9 cellular contexts compared by ENCODE assay signal in genomic region chr3:53238051-53238850, GRCh38. TPM values are rescaled to one million over a fixed set of nuclear protein-coding genes. Genes with fewer than 3 reads are reported as not detected.
DNase-seq lines count a peak whose midpoint lies in the region; ATAC-seq and TF ChIP-seq lines count a peak whose summit lies in the region.
"Had no signal": no experiment of that assay in that cellular context is flagged by ENCODE, and none has a peak within 500 bp of the region (broad histone marks: within the 10 kb centered on the region; RNA-seq: fewer than 3 reads in every experiment).

No MANE protein-coding gene starts in this region.

- no peak for TF ChIP-seq CTCF in VCaP (conservative IDR thresholded peaks at IDR 0.05)

- H3K27ac ChIP-seq in VCaP (peak overlapping the region; percentile 91), substantia nigra (ENCODE audit: low read depth, low read length, poor library complexity, severe bottlenecking) (peak overlapping the region; percentile 20)

- DNase-seq in activated T-cell treated with anti-CD3 and anti-CD28 coated beads, Interleukin-2, amount 50 U/mL, for 72 hours = no peak
- DNase-seq in activated T-cell treated with anti-CD3 and anti-CD28 coated beads, Interleukin-2, amount 50 U/mL, for 1 hour = no peak
- peak; percentile 95 for DNase-seq in hepatic stellate cell (ENCODE audit: low spot score)
- DNase-seq in substantia nigra (lab: John Stamatoyannopoulos, UW) = peak in 2 of 49 donors; percentile 30 to 50
- DNase-seq in T-helper 9 cell = no peak
- DNase-seq: CD4-positive, alpha-beta memory T cell had no signal

- H3K36me3 Mint-ChIP-seq in activated T-cell treated with anti-CD3 and anti-CD28 coated beads, Interleukin-2, amount 50 U/mL, for 72 hours (ENCODE audit: insufficient read depth in 2 of 2) = peaks cover 6 to 7% of the 10 kb centered on the region in 2 donors

- H3K4me1 Mint-ChIP-seq in activated T-cell treated with anti-CD3 and anti-CD28 coated beads, Interleukin-2, amount 50 U/mL, for 72 hours (ENCODE audit: low read depth) = no peaks in the 10 kb centered on the region

- no peaks in the 10 kb centered on the region for H3K9me3 Mint-ChIP-seq in activated T-cell treated with anti-CD3 and anti-CD28 coated beads, Interleukin-2, amount 50 U/mL, for 72 hours

- H3K27me3 Mint-ChIP-seq in activated T-cell treated with anti-CD3 and anti-CD28 coated beads, Interleukin-2, amount 50 U/mL, for 72 hours (ENCODE audit: low read depth) = no peaks in the 10 kb centered on the region
- H3K27me3 Mint-ChIP-seq: CD4-positive, alpha-beta memory T cell had no signal

- H3K27ac Mint-ChIP-seq in activated T-cell treated with anti-CD3 and anti-CD28 coated beads, Interleukin-2, amount 50 U/mL, for 72 hours = peak overlapping the region; percentile 48

- ATAC-seq in activated T-cell treated with anti-CD3 and anti-CD28 coated beads, Interleukin-2, amount 50 U/mL, for 72 hours (replicated peaks in 1 of 2) = no peak
- no peak for ATAC-seq in HG03175 (IDR thresholded peaks at IDR 0.05; ENCODE audit: unreplicated experiment)
- no peak for ATAC-seq in GM21515 (IDR thresholded peaks at IDR 0.05; ENCODE audit: unreplicated experiment)

- no peak overlapping the region for H3K4me3 Mint-ChIP-seq in activated T-cell treated with anti-CD3 and anti-CD28 coated beads, Interleukin-2, amount 50 U/mL, for 72 hours
- H3K4me3 Mint-ChIP-seq: CD4-positive, alpha-beta memory T cell had no signal

RNA-seq across cellular contexts. Expression of gene TKT, which starts 17.6 kb away (rescaled TPM):
- 100 to 1,000 TPM; 252 to 274 TPM for total RNA-seq in activated T-cell treated with anti-CD3 and anti-CD28 coated beads, Interleukin-2, amount 50 U/mL, for 72 hours
